ENCODE assay signal across 11 cellular contexts in the genomic region with DNA sequence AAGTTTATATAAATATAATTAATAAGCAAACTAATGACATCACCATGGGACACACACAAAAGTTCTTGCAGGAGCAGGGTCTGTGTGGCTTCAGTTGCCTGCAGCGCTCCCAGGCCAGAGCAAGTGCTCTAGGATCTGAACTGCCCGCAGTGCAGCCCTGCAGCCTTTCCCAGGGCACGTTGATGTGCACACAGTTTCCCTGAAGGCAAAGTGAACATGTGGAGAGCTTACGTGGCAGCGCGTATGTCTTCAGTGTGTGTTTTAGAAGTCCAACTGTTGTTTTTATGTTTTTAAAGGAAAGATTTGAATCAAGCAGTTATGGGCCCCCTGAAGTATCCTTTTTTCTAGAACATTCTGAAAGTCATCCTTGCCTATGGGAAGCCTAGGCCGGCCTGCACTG. TPM values are rescaled to one million over a fixed set of nuclear protein-coding genes. Genes with fewer than 3 reads are reported as not detected.
DNase-seq lines count a peak whose midpoint lies in the region; ATAC-seq and TF ChIP-seq lines count a peak whose summit lies in the region.
"Had no signal": no experiment of that assay in that cellular context is flagged by ENCODE, and none has a peak within 500 bp of the region (broad histone marks: within the 10 kb centered on the region; RNA-seq: fewer than 3 reads in every experiment).

No MANE protein-coding gene starts in this region.

- TF ChIP-seq CTCF in neural cell (IDR thresholded peaks at IDR 0.05; ENCODE audit: poor library complexity, severe bottlenecking) = no peak

- 89% methylated on average over 7 of the region's 7 CpGs for WGBS in HUES64

- no peak overlapping the region for H2AFZ ChIP-seq in neural cell (ENCODE audit: low read depth, low read length)

- H3K36me3 ChIP-seq in CD4-positive, CD25-positive, alpha-beta regulatory T cell (ENCODE audit: control insufficient read depth, insufficient read depth, low read length) = peaks cover 40% of the 10 kb centered on the region
- H3K36me3 ChIP-seq in HUES64 (ENCODE audit: insufficient read depth, low read length) (peaks cover 48% of the 10 kb centered on the region), neural cell (ENCODE audit: insufficient read depth, low read length) (peaks cover 6% of the 10 kb centered on the region)

- H3K27me3 Mint-ChIP-seq in CD4-positive, CD25-positive, alpha-beta regulatory T cell = peaks cover 14% of the 10 kb centered on the region

- no peaks in the 10 kb centered on the region for H3K9me3 Mint-ChIP-seq in CD4-positive, CD25-positive, alpha-beta regulatory T cell

- peak overlapping the region; percentile 73 for H3K27ac ChIP-seq in CD4-positive, CD25-positive, alpha-beta regulatory T cell (ENCODE audit: insufficient read depth, low read length, poor library complexity, severe bottlenecking)
- H3K27ac ChIP-seq in HUES64 (ENCODE audit: low read depth, low read length) (no peak overlapping the region), cingulate gyrus (ENCODE audit: low read depth, low read length) (peak overlapping the region; percentile 88), neural cell (ENCODE audit: low read length) (peak overlapping the region; percentile 78)

- no peaks in the 10 kb centered on the region for H3K9me2 ChIP-seq in neural cell (ENCODE audit: insufficient read depth, low read length)

- H3K4me1 Mint-ChIP-seq in CD4-positive, CD25-positive, alpha-beta regulatory T cell = peaks cover 5 to 16% (median 9%) of the 10 kb centered on the region in 4 donors

- peaks cover 18% of the 10 kb centered on the region for H3K36me3 Mint-ChIP-seq in CD4-positive, CD25-positive, alpha-beta regulatory T cell

- H4K20me1 ChIP-seq in neural cell (ENCODE audit: insufficient read depth) = no peaks in the 10 kb centered on the region

- H3K4me2 ChIP-seq in neural cell (ENCODE audit: low read length) = no peak overlapping the region

- H3K79me2 ChIP-seq in neural cell (replicated peaks; ENCODE audit: insufficient read depth, low read length) = peaks cover 34% of the 10 kb centered on the region

- H3K9ac ChIP-seq in HUES64 (ENCODE audit: low read depth, low read length) (no peak overlapping the region), neural cell (ENCODE audit: low read length) (peak overlapping the region; percentile 76)

- H3K27me3 ChIP-seq in CD4-positive, CD25-positive, alpha-beta regulatory T cell (ENCODE audit: control insufficient read depth, insufficient read depth, low read length) = no peaks in the 10 kb centered on the region
- H3K27me3 ChIP-seq in HUES64 (ENCODE audit: insufficient read depth, low read length) (peaks cover 34% of the 10 kb centered on the region), neural cell (ENCODE audit: insufficient read depth, low read depth, low read length) (no peaks in the 10 kb centered on the region)

- no peak overlapping the region for H3K4me3 ChIP-seq in CD4-positive, CD25-positive, alpha-beta regulatory T cell (ENCODE audit: low read depth, low read length)
- H3K4me3 ChIP-seq in HUES64 (ENCODE audit: low read length) (peak overlapping the region; percentile 65; the same call in 1 of the 2 replicates), neural cell (ENCODE audit: low read length) (peak overlapping the region; percentile 84)

- no peaks in the 10 kb centered on the region for H3K9me3 ChIP-seq in CD4-positive, CD25-positive, alpha-beta regulatory T cell (ENCODE audit: control insufficient read depth in 2 of 2, low read length in 2 of 2)
- no peaks in the 10 kb centered on the region for H3K9me3 ChIP-seq in HUES64 (ENCODE audit: insufficient read depth, low read depth, low read length)
- no peaks in the 10 kb centered on the region for H3K9me3 ChIP-seq in neural cell (ENCODE audit: low read length)

- peak overlapping the region in 2 of 3 donors; percentile 68 to 85 for H3K27ac Mint-ChIP-seq in CD4-positive, CD25-positive, alpha-beta regulatory T cell

- no peak for DNase-seq in CD4-positive, CD25-positive, alpha-beta regulatory T cell
- DNase-seq in iPS-NIHi7 (ENCODE audit: extremely low spot score) (no peak), retina (no peak), hepatic stellate cell (ENCODE audit: low spot score) (no peak)
- DNase-seq: activated CD4-positive, alpha-beta T cell treated with anti-CD3 and anti-CD28 coated beads, Interleukin-2, amount 50 U/mL, for 48 hours; left cardiac atrium; NCI-H1105 had no signal

- no peak for TF ChIP-seq RAD21 in neural cell (conservative IDR thresholded peaks at IDR 0.05)

- peaks cover 6% of the 10 kb centered on the region for H3F3A ChIP-seq in neural cell (ENCODE audit: insufficient read depth, low read length, poor library complexity, severe bottlenecking)

- H3K4me1 ChIP-seq in CD4-positive, CD25-positive, alpha-beta regulatory T cell (ENCODE audit: control insufficient read depth, insufficient read depth, low read length, poor library complexity, severe bottlenecking) = peaks cover 10% of the 10 kb centered on the region
- H3K4me1 ChIP-seq in HUES64 (ENCODE audit: insufficient read depth, low read length) = no peaks in the 10 kb centered on the region

- H3K4me3 Mint-ChIP-seq in CD4-positive, CD25-positive, alpha-beta regulatory T cell = peak overlapping the region; percentile 71 to 94 (median 78)

- no peak for ATAC-seq in CD4-positive, CD25-positive, alpha-beta regulatory T cell (ENCODE audit: low read depth in 2 of 2)
- no peak for ATAC-seq in GM18502 (IDR thresholded peaks at IDR 0.05; ENCODE audit: poor library complexity, unreplicated experiment)

- no peak for TF ChIP-seq EP300 in neural cell (conservative IDR thresholded peaks at IDR 0.05; ENCODE audit: poor library complexity, severe bottlenecking)

TF ChIP-seq in neural cell, 6 proteins besides CTCF, POLR2A, EP300 and RAD21:
- no peak for TF ChIP-seq POLR2AphosphoS5 (IDR thresholded peaks at IDR 0.05)
- TF ChIP-seq TAF1 (IDR thresholded peaks at IDR 0.05; ENCODE audit: low read depth) = no peak
- TF ChIP-seq, protein P1, sequence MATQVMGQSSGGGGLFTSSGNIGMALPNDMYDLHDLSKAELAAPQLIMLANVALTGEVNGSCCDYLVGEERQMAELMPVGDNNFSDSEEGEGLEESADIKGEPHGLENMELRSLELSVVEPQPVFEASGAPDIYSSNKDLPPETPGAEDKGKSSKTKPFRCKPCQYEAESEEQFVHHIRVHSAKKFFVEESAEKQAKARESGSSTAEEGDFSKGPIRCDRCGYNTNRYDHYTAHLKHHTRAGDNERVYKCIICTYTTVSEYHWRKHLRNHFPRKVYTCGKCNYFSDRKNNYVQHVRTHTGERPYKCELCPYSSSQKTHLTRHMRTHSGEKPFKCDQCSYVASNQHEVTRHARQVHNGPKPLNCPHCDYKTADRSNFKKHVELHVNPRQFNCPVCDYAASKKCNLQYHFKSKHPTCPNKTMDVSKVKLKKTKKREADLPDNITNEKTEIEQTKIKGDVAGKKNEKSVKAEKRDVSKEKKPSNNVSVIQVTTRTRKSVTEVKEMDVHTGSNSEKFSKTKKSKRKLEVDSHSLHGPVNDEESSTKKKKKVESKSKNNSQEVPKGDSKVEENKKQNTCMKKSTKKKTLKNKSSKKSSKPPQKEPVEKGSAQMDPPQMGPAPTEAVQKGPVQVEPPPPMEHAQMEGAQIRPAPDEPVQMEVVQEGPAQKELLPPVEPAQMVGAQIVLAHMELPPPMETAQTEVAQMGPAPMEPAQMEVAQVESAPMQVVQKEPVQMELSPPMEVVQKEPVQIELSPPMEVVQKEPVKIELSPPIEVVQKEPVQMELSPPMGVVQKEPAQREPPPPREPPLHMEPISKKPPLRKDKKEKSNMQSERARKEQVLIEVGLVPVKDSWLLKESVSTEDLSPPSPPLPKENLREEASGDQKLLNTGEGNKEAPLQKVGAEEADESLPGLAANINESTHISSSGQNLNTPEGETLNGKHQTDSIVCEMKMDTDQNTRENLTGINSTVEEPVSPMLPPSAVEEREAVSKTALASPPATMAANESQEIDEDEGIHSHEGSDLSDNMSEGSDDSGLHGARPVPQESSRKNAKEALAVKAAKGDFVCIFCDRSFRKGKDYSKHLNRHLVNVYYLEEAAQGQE (IDR thresholded peaks at IDR 0.05; ENCODE audit: borderline replicate concordance) = no peak
- TF ChIP-seq MXI1 (conservative IDR thresholded peaks at IDR 0.05; ENCODE audit: poor library complexity, severe bottlenecking) = no peak
- TF ChIP-seq EZH2 (IDR thresholded peaks at IDR 0.05; ENCODE audit: borderline replicate concordance, insufficient read depth, low read length, poor library complexity, severe bottlenecking) = no peak
- no peak for TF ChIP-seq SMC3 (conservative IDR thresholded peaks at IDR 0.05; ENCODE audit: poor library complexity)
TF ChIP-seq in neural cell: peak in this region for 0.

RNA-seq across cellular contexts. Expression of a gene that starts 1.2 kb away (rescaled TPM):
- 0.37 TPM for total RNA-seq in CD4-positive, CD25-positive, alpha-beta regulatory T cell
- under 1 TPM; 0.19 to 0.90 (median 0.59) TPM for polyA plus RNA-seq in CD4-positive, CD25-positive, alpha-beta regulatory T cell
- 0.75 TPM for polyA plus RNA-seq in HUES64 (2013, experiment 1 of 2)
- polyA plus RNA-seq in HUES64 (2013, experiment 2 of 2) = 0.70 TPM
- 16.1 and 23.1 TPM in 2 replicates for polyA plus RNA-seq in neural cell
- polyA minus RNA-seq in neural cell = 16.2 and 19.5 TPM in 2 replicates

RNA-seq across cellular contexts. Expression of a gene that starts 19.7 kb away (rescaled TPM):
- 67.0 TPM for total RNA-seq in CD4-positive, CD25-positive, alpha-beta regulatory T cell
- 10 to 100 TPM; 70.3 to 81.4 (median 74.9) TPM for polyA plus RNA-seq in CD4-positive, CD25-positive, alpha-beta regulatory T cell
- 57.5 TPM for polyA plus RNA-seq in HUES64 (2013, experiment 1 of 2)
- polyA plus RNA-seq in HUES64 (2013, experiment 2 of 2) = 54.6 TPM
- polyA plus RNA-seq in neural cell = 57.8 and 60.9 TPM in 2 replicates
- polyA minus RNA-seq in neural cell = 62.8 and 66.9 TPM in 2 replicates

RNA-seq across cellular contexts. Expression of a gene that starts 29.1 kb away (rescaled TPM):
- total RNA-seq in CD4-positive, CD25-positive, alpha-beta regulatory T cell = 40.3 TPM
- 10 to 100 TPM; 11.1 to 16.9 (median 13.8) TPM for polyA plus RNA-seq in CD4-positive, CD25-positive, alpha-beta regulatory T cell
- polyA plus RNA-seq in HUES64 (2013, experiment 1 of 2) = 0.55 TPM
- 1.9 TPM for polyA plus RNA-seq in HUES64 (2013, experiment 2 of 2)
- polyA plus RNA-seq in neural cell = 0.66 TPM in 1 of 2 replicates, not detected in the other
- not detected in 2 replicates for polyA minus RNA-seq in neural cell

RNA-seq across cellular contexts. Expression of a gene that starts 33.1 kb away (rescaled TPM):
- total RNA-seq in CD4-positive, CD25-positive, alpha-beta regulatory T cell = 47.4 TPM
- polyA plus RNA-seq in CD4-positive, CD25-positive, alpha-beta regulatory T cell = 10 to 100 TPM; 48.7 to 55.1 (median 53.9) TPM
- 12.1 TPM for polyA plus RNA-seq in HUES64 (2013, experiment 1 of 2)
- polyA plus RNA-seq in HUES64 (2013, experiment 2 of 2) = 12.2 TPM
- 17.2 and 22.2 TPM in 2 replicates for polyA plus RNA-seq in neural cell
- 8.3 and 9.0 TPM in 2 replicates for polyA minus RNA-seq in neural cell

RNA-seq across cellular contexts. Expression of a gene that starts 38.7 kb away (rescaled TPM):
- 1.9 TPM for total RNA-seq in CD4-positive, CD25-positive, alpha-beta regulatory T cell
- not detected for polyA plus RNA-seq in CD4-positive, CD25-positive, alpha-beta regulatory T cell
- 5.0 TPM for polyA plus RNA-seq in HUES64 (2013, experiment 1 of 2)
- polyA plus RNA-seq in HUES64 (2013, experiment 2 of 2) = 6.6 TPM
- 0.56 and 1.3 TPM in 2 replicates for polyA plus RNA-seq in neural cell
- polyA minus RNA-seq in neural cell = 4.1 and 6.1 TPM in 2 replicates
